ENCODE assay signal across 8 cellular contexts in genomic region chr6:89122625-89123024, GRCh38. TPM values are rescaled to one million over a fixed set of nuclear protein-coding genes. Genes with fewer than 3 reads are reported as not detected.
DNase-seq lines count a peak whose midpoint lies in the region; ATAC-seq, FAIRE-seq and TF ChIP-seq lines count a peak whose summit lies in the region.

No MANE protein-coding gene starts in this region.

- CTCF ChIA-PET in CD4-positive, alpha-beta T cell (lab: Charles Lee), result interaction anchor here (1.3 kb wide), 1 partner anchor 140 kb away, joined by 3 read pairs; no protein-coding TSS in a partner anchor
- CTCF ChIA-PET in activated B cell treated with CpG ODN at 0.5 μM for 24 hours (lab: Charles Lee), result no interaction called here

- no peaks in the 10 kb centered on the region for H3K9me3 Mint-ChIP-seq in CD4-positive, alpha-beta T cell
- no peaks in the 10 kb centered on the region for H3K9me3 Mint-ChIP-seq in activated B cell treated with CpG ODN at 0.5 μM for 24 hours
- peaks cover 13% of the 10 kb centered on the region for H3K9me3 Mint-ChIP-seq in nephron progenitor cell
- H3K9me3 Mint-ChIP-seq in T-helper 2 cell treated with Interferon-gamma antibody and Interleukin-4, amounts not matched to agents 5 μg/mL and 100 μg/mL, for 36 hours, result no peaks in the 10 kb centered on the region

- H3K27ac Mint-ChIP-seq in CD4-positive, alpha-beta T cell, result no peak overlapping the region
- H3K27ac Mint-ChIP-seq in activated B cell treated with CpG ODN at 0.5 μM for 24 hours, result no peak overlapping the region
- no peak overlapping the region for H3K27ac Mint-ChIP-seq in nephron progenitor cell
- no peak overlapping the region for H3K27ac Mint-ChIP-seq in T-helper 2 cell treated with Interferon-gamma antibody and Interleukin-4, amounts not matched to agents 5 μg/mL and 100 μg/mL, for 36 hours

- no peaks in the 10 kb centered on the region for H3K4me1 ChIP-seq in right cardiac atrium (ENCODE audit: control insufficient read depth, insufficient read depth, low read length)

- H3K27me3 ChIP-seq in CD4-positive, alpha-beta T cell (ENCODE audit: control insufficient read depth, insufficient read depth, low read length), result no peaks in the 10 kb centered on the region
- H3K27me3 ChIP-seq in right cardiac atrium (ENCODE audit: control insufficient read depth, insufficient read depth), result no peaks in the 10 kb centered on the region

- no peaks in the 10 kb centered on the region for H3K4me1 Mint-ChIP-seq in CD4-positive, alpha-beta T cell (ENCODE audit: low read depth)
- no peaks in the 10 kb centered on the region for H3K4me1 Mint-ChIP-seq in activated B cell treated with CpG ODN at 0.5 μM for 24 hours
- H3K4me1 Mint-ChIP-seq in nephron progenitor cell, result peaks cover 7% of the 10 kb centered on the region
- H3K4me1 Mint-ChIP-seq in T-helper 2 cell treated with Interferon-gamma antibody and Interleukin-4, amounts not matched to agents 5 μg/mL and 100 μg/mL, for 36 hours (ENCODE audit: low read depth), result no peaks in the 10 kb centered on the region

- intact Hi-C loops in CD4-positive, alpha-beta T cell (cut with DNase I, micrococcal nuclease), result loop anchor here in 1 of 2 experiments (5.0 kb wide), 1 partner anchor 120 kb away; no protein-coding TSS in a partner anchor
- intact Hi-C loops in activated B cell treated with CpG ODN at 0.5 μM for 24 hours (cut with micrococcal nuclease), result loop anchor here (1.0 to 2.0 kb wide), 4 partner anchors 120 to 488 kb away; no protein-coding TSS in a partner anchor
- intact Hi-C loops in right cardiac atrium (cut with DNase I), result loop anchor here in 2 of 4 donors (2.0 to 10.0 kb wide), 2 partner anchors 114 to 122 kb away; no protein-coding TSS in a partner anchor

- POLR2A ChIA-PET in CD4-positive, alpha-beta T cell (lab: Charles Lee), result no interaction called here
- POLR2A ChIA-PET in activated B cell treated with CpG ODN at 0.5 μM for 24 hours (lab: Charles Lee), result interaction anchor here (1.1 kb wide), 1 partner anchor 23 kb away, joined by 3 read pairs; no protein-coding TSS in a partner anchor

- ATAC-seq in CD4-positive, alpha-beta T cell (ENCODE audit: poor library complexity), result peak; percentile 66
- ATAC-seq in activated B cell treated with CpG ODN at 0.5 μM for 24 hours (ENCODE audit: low read depth) (peak; percentile 31), right cardiac atrium (peak; percentile 49 to 57), GM19328 (IDR thresholded peaks at IDR 0.05; ENCODE audit: unreplicated experiment) (no peak)

- no peak overlapping the region for H3K4me3 ChIP-seq in right cardiac atrium (ENCODE audit: low read length)

- peak; percentile 78 for FAIRE-seq in GM18507 (lab: Jason Lieb, UNC)

- no peaks in the 10 kb centered on the region for H3K27me3 Mint-ChIP-seq in CD4-positive, alpha-beta T cell
- H3K27me3 Mint-ChIP-seq in activated B cell treated with CpG ODN at 0.5 μM for 24 hours, result no peaks in the 10 kb centered on the region
- H3K27me3 Mint-ChIP-seq in nephron progenitor cell (ENCODE audit: low read depth, poor library complexity), result peaks cover 7% of the 10 kb centered on the region
- peaks cover 22% of the 10 kb centered on the region for H3K27me3 Mint-ChIP-seq in T-helper 2 cell treated with Interferon-gamma antibody and Interleukin-4, amounts not matched to agents 5 μg/mL and 100 μg/mL, for 36 hours (ENCODE audit: low read depth)

- no peak overlapping the region for H3K27ac ChIP-seq in CD4-positive, alpha-beta T cell (ENCODE audit: low read depth, low read length)
- H3K27ac ChIP-seq in right cardiac atrium (ENCODE audit: low read length), result no peak overlapping the region

- no peak for DNase-seq in CD4-positive, alpha-beta T cell
- DNase-seq in GM18507 (ENCODE audit: extremely low spot score, insufficient read length, low read depth) (no peak), NCI-H1105 treated with DMSO at 0.1 percent for 48 hours (lab: John Stamatoyannopoulos, UW) (peak; percentile 75), activated B cell treated with CpG ODN at 0.5 μM for 24 hours (no peak), right cardiac atrium (no peak), nephron progenitor cell (no peak)
- no peak for DNase-seq in T-helper 2 cell treated with Interferon-gamma antibody and Interleukin-4, amounts not matched to agents 5 μg/mL and 100 μg/mL, for 36 hours (ENCODE audit: low spot score)

- peaks cover 7% of the 10 kb centered on the region for H3K36me3 Mint-ChIP-seq in CD4-positive, alpha-beta T cell (ENCODE audit: low read depth)
- H3K36me3 Mint-ChIP-seq in activated B cell treated with CpG ODN at 0.5 μM for 24 hours (ENCODE audit: low read depth) (no peaks in the 10 kb centered on the region), nephron progenitor cell (ENCODE audit: low read depth) (peaks cover 11% of the 10 kb centered on the region)
- H3K36me3 Mint-ChIP-seq in T-helper 2 cell treated with Interferon-gamma antibody and Interleukin-4, amounts not matched to agents 5 μg/mL and 100 μg/mL, for 36 hours (ENCODE audit: low read depth), result no peaks in the 10 kb centered on the region

- no peaks in the 10 kb centered on the region for H3K9me3 ChIP-seq in CD4-positive, alpha-beta T cell (ENCODE audit: control insufficient read depth, low read length)
- no peaks in the 10 kb centered on the region for H3K9me3 ChIP-seq in right cardiac atrium (ENCODE audit: control insufficient read depth, low read length)

- TF ChIP-seq CTCF in CD4-positive, alpha-beta T cell (IDR thresholded peaks at IDR 0.05), result peak; percentile 24
- no peak for TF ChIP-seq CTCF in activated B cell treated with CpG ODN at 0.5 μM for 24 hours (IDR thresholded peaks at IDR 0.05)
- TF ChIP-seq CTCF in nephron progenitor cell (IDR thresholded peaks at IDR 0.05), result no peak

- no peak overlapping the region for H3K4me3 Mint-ChIP-seq in CD4-positive, alpha-beta T cell
- H3K4me3 Mint-ChIP-seq in activated B cell treated with CpG ODN at 0.5 μM for 24 hours (no peak overlapping the region), nephron progenitor cell (no peak overlapping the region)
- no peak overlapping the region for H3K4me3 Mint-ChIP-seq in T-helper 2 cell treated with Interferon-gamma antibody and Interleukin-4, amounts not matched to agents 5 μg/mL and 100 μg/mL, for 36 hours

RNA-seq across cellular contexts. Expression of gene SRSF12, which starts 4.8 kb away (rescaled TPM):
- total RNA-seq in CD4-positive, alpha-beta T cell, result not detected
- total RNA-seq in activated B cell treated with CpG ODN at 0.5 μM for 24 hours (not detected in 2 replicates), right cardiac atrium (under 1 TPM in 3 of 4 donors, not detected in 1; 0.18 to 0.75 (median 0.45) TPM)
- 0.14 TPM for polyA plus RNA-seq in right cardiac atrium

RNA-seq across cellular contexts. Expression of gene PM20D2, which starts 23.2 kb away (rescaled TPM):
- 1 to 10 TPM; 5.2 to 5.3 TPM for total RNA-seq in CD4-positive, alpha-beta T cell
- total RNA-seq in activated B cell treated with CpG ODN at 0.5 μM for 24 hours (10.9 and 11.6 TPM in 2 replicates), right cardiac atrium (10 to 100 TPM; 11.8 to 17.1 (median 13.0) TPM)
- 4.8 TPM for polyA plus RNA-seq in right cardiac atrium

RNA-seq across cellular contexts. Expression of gene PNRC1, which starts 42.1 kb away (rescaled TPM):
- 1,000 to 10,000 TPM in 1 of 2 experiments, 100 to 1,000 TPM in 1; 974 to 1,023 TPM for total RNA-seq in CD4-positive, alpha-beta T cell
- 220 and 229 TPM in 2 replicates for total RNA-seq in activated B cell treated with CpG ODN at 0.5 μM for 24 hours
- total RNA-seq in right cardiac atrium, result 100 to 1,000 TPM; 200 to 225 (median 213) TPM
- polyA plus RNA-seq in right cardiac atrium, result 82.7 TPM
